ENCODE assay signal across 8 cellular contexts in genomic region chr6:154156135-154156948, GRCh38.
DNase-seq lines count a peak whose midpoint lies in the region; ATAC-seq, FAIRE-seq and TF ChIP-seq lines count a peak whose summit lies in the region.

No MANE protein-coding gene starts in this region.

- peak; percentile 70 for ATAC-seq in GM21447 (IDR thresholded peaks at IDR 0.05; ENCODE audit: unreplicated experiment)
- peak; percentile 90 for ATAC-seq in activated T-helper 17 cell treated with anti-CD3 and anti-CD28 coated beads, Interleukin-2, amount 50 U/mL, for 72 hours (replicated peaks)

- no peaks in the 10 kb centered on the region for H3K9me3 Mint-ChIP-seq in activated T-helper 17 cell treated with anti-CD3 and anti-CD28 coated beads, Interleukin-2, amount 50 U/mL, for 72 hours
- no peaks in the 10 kb centered on the region for H3K9me3 Mint-ChIP-seq in glutamatergic neuron (ENCODE audit: unreplicated experiment)

- peaks cover 25% of the 10 kb centered on the region for H3K4me1 Mint-ChIP-seq in activated T-helper 17 cell treated with anti-CD3 and anti-CD28 coated beads, Interleukin-2, amount 50 U/mL, for 72 hours
- no peaks in the 10 kb centered on the region for H3K4me1 Mint-ChIP-seq in glutamatergic neuron (ENCODE audit: low read depth, unreplicated experiment)

- peak overlapping the region in 7 of 8 donors; percentile 47 to 80 (median 60) for H3K27ac ChIP-seq in spleen

- no peak for TF ChIP-seq POLR2A in spleen (IDR thresholded peaks at IDR 0.05)

- H3K4me1 ChIP-seq in spleen = peaks cover 14 to 62% (median 39%) of the 10 kb centered on the region in 6 donors

- H3K4me3 ChIP-seq in spleen = peak overlapping the region in 1 of 8 donors; percentile 33

- WGBS in spleen, 5 donors = 47 to 52% (median 49%) methylated on average over 12 of the region's 12 CpGs

- no peaks in the 10 kb centered on the region for H3K27me3 ChIP-seq in spleen (replicated peaks in 1 of 7)

- TF ChIP-seq CTCF in glutamatergic neuron (IDR thresholded peaks at IDR 0.05; ENCODE audit: partially characterized antibody, unreplicated experiment) = peak; percentile 41
- peak; percentile 28 to 76 (median 57) for TF ChIP-seq CTCF in spleen (IDR thresholded peaks at IDR 0.05 in 8 of 11, conservative IDR thresholded peaks at IDR 0.05 in 3 of 11)

- intact Hi-C loops in spleen (cut with DNase I; ENCODE audit: low total_unique reads) = loop anchor here (5.0 kb wide), 1 partner anchor 121 kb away; no protein-coding TSS in a partner anchor

- H3K27ac Mint-ChIP-seq in activated T-helper 17 cell treated with anti-CD3 and anti-CD28 coated beads, Interleukin-2, amount 50 U/mL, for 72 hours = peak overlapping the region; percentile 79
- H3K27ac Mint-ChIP-seq in glutamatergic neuron (ENCODE audit: unreplicated experiment) = no peak overlapping the region

- peaks cover 0 to 16% (median 0%) of the 10 kb centered on the region in 6 donors for H3K36me3 ChIP-seq in spleen

- DNase-seq in EH (ENCODE audit: low read depth) (peak; percentile 50), HTR-8/SVneo (ENCODE audit: insufficient read length, low spot score) (peak; percentile 31), RKO (ENCODE audit: low spot score) (peak; percentile 10), glutamatergic neuron (peak; percentile 32), spleen (peak; percentile 83), NCI-H1048 (lab: John Stamatoyannopoulos, UW) (no peak)

- H3K9me3 ChIP-seq in spleen = no peaks in the 10 kb centered on the region

- H3K4me3 Mint-ChIP-seq in activated T-helper 17 cell treated with anti-CD3 and anti-CD28 coated beads, Interleukin-2, amount 50 U/mL, for 72 hours = peak overlapping the region; percentile 78
- no peak overlapping the region for H3K4me3 Mint-ChIP-seq in glutamatergic neuron (ENCODE audit: unreplicated experiment)

- no peaks in the 10 kb centered on the region for H3K27me3 Mint-ChIP-seq in activated T-helper 17 cell treated with anti-CD3 and anti-CD28 coated beads, Interleukin-2, amount 50 U/mL, for 72 hours
- H3K27me3 Mint-ChIP-seq in glutamatergic neuron (ENCODE audit: unreplicated experiment) = peaks cover 2% of the 10 kb centered on the region

- peaks cover 12% of the 10 kb centered on the region for H3K36me3 Mint-ChIP-seq in activated T-helper 17 cell treated with anti-CD3 and anti-CD28 coated beads, Interleukin-2, amount 50 U/mL, for 72 hours (ENCODE audit: low read depth)
- no peaks in the 10 kb centered on the region for H3K36me3 Mint-ChIP-seq in glutamatergic neuron (ENCODE audit: unreplicated experiment)

- FAIRE-seq in HTR-8/SVneo (lab: Jason Lieb, UNC) = no peak
